ENCODE assay signal across 12 cellular contexts in genomic region chr18:3710712-3711269, GRCh38.
DNase-seq lines count a peak whose midpoint lies in the region; ATAC-seq and TF ChIP-seq lines count a peak whose summit lies in the region.
"Had no signal": no experiment of that assay in that cellular context is flagged by ENCODE, and none has a peak within 500 bp of the region (broad histone marks: within the 10 kb centered on the region; RNA-seq: fewer than 3 reads in every experiment).

No MANE protein-coding gene starts in this region.

- DNase-seq in Daoy (ENCODE audit: low read depth) (peak; percentile 40), erythroblast (lab: John Stamatoyannopoulos, UW) (peak; percentile 60 to 79), omental fat pad (ENCODE audit: low spot score) (no peak), NAMALWA (ENCODE audit: low spot score) (no peak), osteocyte (ENCODE audit: extremely low spot score, unreplicated experiment) (no peak)
- DNase-seq in activated CD8-positive, alpha-beta memory T cell treated with anti-CD3 and anti-CD28 coated beads, Interleukin-2, amount 10 ng/mL, durations not matched to agents 7 days and 5 days: no peak
- DNase-seq: NCI-H1930; stimulated activated CD4-positive, alpha-beta T cell treated with anti-CD3 and anti-CD28 coated beads, Interleukin-4, amount 100 ng/mL, for 1 hour had no signal

- H3K4me3 ChIP-seq in OCI-LY1 (ENCODE audit: low read depth, low read length, poor library complexity, severe bottlenecking): no peak overlapping the region

- H3K9me2 ChIP-seq in OCI-LY1 (ENCODE audit: low read depth, low read length): no peaks in the 10 kb centered on the region

- no peak overlapping the region for H3K27ac Mint-ChIP-seq in osteocyte (ENCODE audit: unreplicated experiment)
- no peak overlapping the region for H3K27ac Mint-ChIP-seq in activated CD8-positive, alpha-beta memory T cell treated with anti-CD3 and anti-CD28 coated beads, Interleukin-2, amount 10 ng/mL, durations not matched to agents 7 days and 5 days
- H3K27ac Mint-ChIP-seq: activated T-helper 17 cell treated with anti-CD3 and anti-CD28 coated beads, Interleukin-2, amount 50 U/mL, for 72 hours had no signal

- H3K36me3 ChIP-seq in OCI-LY1 (ENCODE audit: insufficient read depth, low read length): no peaks in the 10 kb centered on the region

- TF ChIP-seq CTCF in OCI-LY1 (IDR thresholded peaks at IDR 0.05; ENCODE audit: low read length): no peak
- TF ChIP-seq CTCF in omental fat pad (IDR thresholded peaks at IDR 0.05): no peak
- TF ChIP-seq CTCF in osteocyte (IDR thresholded peaks at IDR 0.05): no peak

- no peaks in the 10 kb centered on the region for H3K9me3 ChIP-seq in OCI-LY1 (ENCODE audit: low read length)

- H3K27me3 ChIP-seq in OCI-LY1 (ENCODE audit: insufficient read depth, low read length): no peaks in the 10 kb centered on the region

- peak overlapping the region; percentile 43; the same call in 1 of the 2 replicates for H3K9ac ChIP-seq in OCI-LY1 (ENCODE audit: low read length)

- peak; percentile 26 for ATAC-seq in omental fat pad (ENCODE audit: low FRiP score)
- ATAC-seq in HG03432 (IDR thresholded peaks at IDR 0.05; ENCODE audit: unreplicated experiment): no peak
- ATAC-seq in activated CD8-positive, alpha-beta memory T cell treated with anti-CD3 and anti-CD28 coated beads, Interleukin-2, amount 10 ng/mL, durations not matched to agents 7 days and 5 days: no peak
- ATAC-seq: activated T-helper 17 cell treated with anti-CD3 and anti-CD28 coated beads, Interleukin-2, amount 50 U/mL, for 72 hours; HCT116 had no signal

- H3F3A ChIP-seq in OCI-LY1 (ENCODE audit: insufficient read depth, low read length): peaks cover 9% of the 10 kb centered on the region

- no peaks in the 10 kb centered on the region for H3K79me2 ChIP-seq in OCI-LY1 (ENCODE audit: insufficient read depth, low read length)

- CTCF ChIA-PET in activated CD8-positive, alpha-beta memory T cell treated with anti-CD3 and anti-CD28 coated beads, Interleukin-2, amount 10 ng/mL, durations not matched to agents 7 days and 5 days (lab: Charles Lee): no interaction called here

- no peaks in the 10 kb centered on the region for H4K20me1 ChIP-seq in OCI-LY1 (ENCODE audit: insufficient read depth, low read length)

- H3K9me3 Mint-ChIP-seq in osteocyte (ENCODE audit: unreplicated experiment): no peaks in the 10 kb centered on the region
- H3K9me3 Mint-ChIP-seq in activated CD8-positive, alpha-beta memory T cell treated with anti-CD3 and anti-CD28 coated beads, Interleukin-2, amount 10 ng/mL, durations not matched to agents 7 days and 5 days (ENCODE audit: low read depth): no peaks in the 10 kb centered on the region
- H3K9me3 Mint-ChIP-seq: activated T-helper 17 cell treated with anti-CD3 and anti-CD28 coated beads, Interleukin-2, amount 50 U/mL, for 72 hours had no signal

- no peak for TF ChIP-seq POLR2A in erythroblast (IDR thresholded peaks at IDR 0.05; ENCODE audit: low read length)

- peaks cover 10% of the 10 kb centered on the region for H3K4me1 Mint-ChIP-seq in osteocyte (ENCODE audit: unreplicated experiment)
- H3K4me1 Mint-ChIP-seq in activated CD8-positive, alpha-beta memory T cell treated with anti-CD3 and anti-CD28 coated beads, Interleukin-2, amount 10 ng/mL, durations not matched to agents 7 days and 5 days: peaks cover 3% of the 10 kb centered on the region
- H3K4me1 Mint-ChIP-seq: activated T-helper 17 cell treated with anti-CD3 and anti-CD28 coated beads, Interleukin-2, amount 50 U/mL, for 72 hours had no signal

- peaks cover 78% of the 10 kb centered on the region for H3K4me1 ChIP-seq in OCI-LY1 (ENCODE audit: insufficient read depth, low read length, severe bottlenecking)

- no peak overlapping the region for H2AFZ ChIP-seq in OCI-LY1 (ENCODE audit: low read length)

- H3K4me2 ChIP-seq in OCI-LY1 (ENCODE audit: low read length): peak overlapping the region; percentile 36; the same call in 1 of the 2 replicates

- no peaks in the 10 kb centered on the region for H3K36me3 Mint-ChIP-seq in osteocyte (ENCODE audit: unreplicated experiment)
- no peaks in the 10 kb centered on the region for H3K36me3 Mint-ChIP-seq in activated CD8-positive, alpha-beta memory T cell treated with anti-CD3 and anti-CD28 coated beads, Interleukin-2, amount 10 ng/mL, durations not matched to agents 7 days and 5 days

- H3K27ac ChIP-seq in OCI-LY1 (ENCODE audit: low read depth, low read length, poor library complexity, severe bottlenecking): peak overlapping the region; percentile 100

- H3K4me3 Mint-ChIP-seq in osteocyte (ENCODE audit: unreplicated experiment): no peak overlapping the region
- H3K4me3 Mint-ChIP-seq in activated CD8-positive, alpha-beta memory T cell treated with anti-CD3 and anti-CD28 coated beads, Interleukin-2, amount 10 ng/mL, durations not matched to agents 7 days and 5 days: no peak overlapping the region
- H3K4me3 Mint-ChIP-seq: activated T-helper 17 cell treated with anti-CD3 and anti-CD28 coated beads, Interleukin-2, amount 50 U/mL, for 72 hours had no signal

- peaks cover 55% of the 10 kb centered on the region for H3K27me3 Mint-ChIP-seq in osteocyte (ENCODE audit: unreplicated experiment)
- peaks cover 42% of the 10 kb centered on the region for H3K27me3 Mint-ChIP-seq in activated CD8-positive, alpha-beta memory T cell treated with anti-CD3 and anti-CD28 coated beads, Interleukin-2, amount 10 ng/mL, durations not matched to agents 7 days and 5 days

Comparison
In these comparisons a context has a peak if more than half of its experiments do, and no peak if none do; other contexts are left out.
1. DNase-seq: peak in Daoy (single experiment) and erythroblast (2 of 2); none in omental fat pad (single experiment), NAMALWA (single experiment), osteocyte (single experiment) and activated CD8-positive, alpha-beta memory T cell treated with anti-CD3 and anti-CD28 coated beads, Interleukin-2, amount 10 ng/mL, durations not matched to agents 7 days and 5 days (single experiment).